Comparison of ENCODE assay signal across 24 cellular contexts in genomic region chr3:101387351-101387750, GRCh38.
"Had no signal": no experiment of that assay in that cellular context is flagged by ENCODE, and none has a peak within 500 bp of the region (broad histone marks: within the 10 kb centered on the region; RNA-seq: fewer than 3 reads in every experiment).

No MANE protein-coding gene starts in this region.

- H3K27me3 ChIP-seq: body of pancreas, esophagus squamous epithelium, heart right ventricle, ovary, sigmoid colon, tibial nerve had no signal

- H3K9me3 ChIP-seq: body of pancreas had no signal

- H3K27ac ChIP-seq: body of pancreas, epithelial cell of prostate, esophagus squamous epithelium, heart right ventricle, ovary, psoas muscle, sigmoid colon, tibial nerve, VCaP had no signal

- H3K27me3 Mint-ChIP-seq: natural killer cell treated with Interleukin-12 subunit alpha and Interleukin-12 subunit beta and Interleukin-15 and Interleukin-18, amount 100 ng/mL, for 72 hours; T-cell had no signal

- H3K4me3 Mint-ChIP-seq: natural killer cell treated with Interleukin-12 subunit alpha and Interleukin-12 subunit beta and Interleukin-15 and Interleukin-18, amount 100 ng/mL, for 72 hours; T-cell had no signal

- H3K4me3 ChIP-seq: body of pancreas, esophagus squamous epithelium, heart right ventricle, ovary, psoas muscle, sigmoid colon, tibial nerve had no signal

- H3K4me1 ChIP-seq: body of pancreas, esophagus squamous epithelium, psoas muscle had no signal

- DNase-seq: activated CD4-positive, alpha-beta T cell treated with anti-CD3 and anti-CD28 coated beads for 4 hours; activated CD4-positive, alpha-beta T cell treated with anti-CD3 and anti-CD28 coated beads, Interleukin-2, amount 50 U/mL, for 4 hours; activated gamma-delta T cell; activated naive CD4-positive, alpha-beta T cell treated with anti-CD3 and anti-CD28 coated beads, Interleukin-2, amount 50 U/mL, for 16 hours; activated T-cell treated with anti-CD3 and anti-CD28 coated beads, Interleukin-2, amount 50 U/mL, for 48 hours; anterior cingulate cortex; body of pancreas; dermis blood vessel endothelial cell; effector CD4-positive, alpha-beta T cell; esophagus squamous epithelium; foreskin melanocyte; heart right ventricle; midbrain; ovary; psoas muscle; sigmoid colon; small intestine; stimulated activated CD4-positive, alpha-beta T cell treated with anti-CD3 and anti-CD28 coated beads, Interleukin-1b, Interleukin-23, amount 100 ng/mL, for 48 hours; stimulated activated naive CD4-positive, alpha-beta T cell treated with Interleukin-2 at 50 U/mL for 16 hours; T-cell had no signal

- ATAC-seq: body of pancreas; natural killer cell treated with Interleukin-12 subunit alpha and Interleukin-12 subunit beta and Interleukin-15 and Interleukin-18, amount 100 ng/mL, for 72 hours; psoas muscle; T-cell had no signal

- H3K36me3 ChIP-seq: ovary, sigmoid colon had no signal
